25 cellular contexts compared by ENCODE assay signal in genomic region chr11:36581536-36581935, GRCh38.
"Had no signal": no experiment of that assay in that cellular context is flagged by ENCODE, and none has a peak within 500 bp of the region (broad histone marks: within the 10 kb centered on the region; RNA-seq: fewer than 3 reads in every experiment).

No MANE protein-coding gene starts in this region.

- H3K27me3 ChIP-seq: left lung, pancreas, suprapubic skin, tibial artery, upper lobe of right lung had no signal

- H3K4me3 ChIP-seq: left lung, lower lobe of right lung, pancreas, prostate gland, skin epidermis, suprapubic skin, thoracic aorta, tibial artery, upper lobe of right lung had no signal

- H3K27ac ChIP-seq: left lung, lower lobe of right lung, pancreas, prostate gland, skin epidermis, suprapubic skin, thoracic aorta, tibial artery, upper lobe of right lung had no signal

- H3K9me3 ChIP-seq: lower lobe of right lung, pancreas, prostate gland, suprapubic skin, thoracic aorta, upper lobe of right lung had no signal

- H3K4me1 ChIP-seq: left lung, lower lobe of right lung, pancreas, prostate gland, suprapubic skin, upper lobe of right lung had no signal

- DNase-seq: kidney glomerular epithelial cell; left colon; left lung; lower lobe of right lung; mammary epithelial cell; mesenchymal stem cell; naive thymus-derived CD8-positive, alpha-beta T cell; nucleus accumbens; pancreas; posterior cingulate gyrus; retina; right cardiac atrium; stimulated activated CD4-positive, alpha-beta T cell treated with anti-CD3 and anti-CD28 coated beads, Interleukin-12 subunit alpha, Interleukin-12 subunit beta, amount 100 ng/mL, for 4 hours; stimulated activated CD4-positive, alpha-beta T cell treated with anti-CD3 and anti-CD28 coated beads, Interleukin-15, amount 100 ng/mL, for 24 hours; stimulated activated CD4-positive, alpha-beta T cell treated with anti-CD3 and anti-CD28 coated beads, Interleukin-2, amount 100 ng/mL, for 24 hours; stimulated activated CD4-positive, alpha-beta T cell treated with anti-CD3 and anti-CD28 coated beads, Interleukin-4, amount 100 ng/mL, for 1 hour; stimulated activated naive B cell treated with anti-CD40 and anti-IgM and Interleukin-4, amounts not matched to agents 10 μg/mL and 1 μg/mL and 100 μg/mL, for 72 hours; tibial artery; trophoblast cell; upper lobe of right lung had no signal

- ATAC-seq: left colon; left lung; lower lobe of right lung; naive thymus-derived CD8-positive, alpha-beta T cell; pancreas; right cardiac atrium; sciatic nerve; stimulated activated naive B cell treated with anti-CD40 and anti-IgM and Interleukin-4, amounts not matched to agents 10 μg/mL and 1 μg/mL and 100 μg/mL, for 72 hours; upper lobe of right lung had no signal

- H3K36me3 ChIP-seq: left lung, lower lobe of right lung, pancreas, prostate gland, suprapubic skin, thoracic aorta, tibial artery, upper lobe of right lung had no signal
